In the genomic region with DNA sequence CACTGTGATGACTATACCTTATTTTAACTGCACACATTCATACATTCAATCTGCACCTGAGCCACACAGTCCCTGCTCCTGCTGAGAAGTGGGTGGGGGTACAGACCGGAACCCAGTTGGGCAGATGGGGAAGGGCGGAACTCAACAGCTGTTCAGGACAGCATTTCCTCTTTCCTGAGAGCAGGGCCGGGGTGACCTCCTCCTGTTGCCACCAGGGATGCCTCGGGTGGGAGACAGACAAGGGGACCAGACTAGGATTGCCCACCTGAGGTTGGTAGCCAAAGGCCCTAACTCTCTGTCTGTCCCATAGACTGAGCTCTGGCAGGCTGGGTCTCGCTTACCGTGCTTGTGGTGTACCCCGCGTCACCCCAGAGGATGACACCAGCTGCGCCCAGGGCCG, we compare ENCODE assay signal across 1 cellular context.
TF ChIP-seq lines count a peak whose summit lies in the region.

No MANE protein-coding gene starts in this region.

TF ChIP-seq in endothelial cell of umbilical vein, 7 proteins besides CTCF, POLR2A, EP300 and RAD21:
- no peak for TF ChIP-seq EZH2 (IDR thresholded peaks at IDR 0.05; ENCODE audit: borderline replicate concordance, low read depth, low read length, severe bottlenecking)
- no peak for TF ChIP-seq GATA2 (IDR thresholded peaks at IDR 0.05; ENCODE audit: insufficient read depth, insufficient read length, low read depth, low read length)
- TF ChIP-seq JUN (IDR thresholded peaks at IDR 0.05; ENCODE audit: borderline replicate concordance, insufficient read depth, insufficient read length, low read depth): no peak
- TF ChIP-seq, protein P1, sequence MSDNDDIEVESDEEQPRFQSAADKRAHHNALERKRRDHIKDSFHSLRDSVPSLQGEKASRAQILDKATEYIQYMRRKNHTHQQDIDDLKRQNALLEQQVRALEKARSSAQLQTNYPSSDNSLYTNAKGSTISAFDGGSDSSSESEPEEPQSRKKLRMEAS (IDR thresholded peaks at IDR 0.05; ENCODE audit: insufficient read depth, insufficient read length): no peak
- TF ChIP-seq MYC (IDR thresholded peaks at IDR 0.05; ENCODE audit: low read depth, low read length): no peak
- no peak for TF ChIP-seq POLR2AphosphoS5 (IDR thresholded peaks at IDR 0.05; ENCODE audit: insufficient read depth, low read depth, low read length)
- no peak for TF ChIP-seq FOS (IDR thresholded peaks at IDR 0.05; ENCODE audit: borderline replicate concordance, insufficient read depth, low read length)
